ENCODE assay signal across 8 cellular contexts in the genomic region with DNA sequence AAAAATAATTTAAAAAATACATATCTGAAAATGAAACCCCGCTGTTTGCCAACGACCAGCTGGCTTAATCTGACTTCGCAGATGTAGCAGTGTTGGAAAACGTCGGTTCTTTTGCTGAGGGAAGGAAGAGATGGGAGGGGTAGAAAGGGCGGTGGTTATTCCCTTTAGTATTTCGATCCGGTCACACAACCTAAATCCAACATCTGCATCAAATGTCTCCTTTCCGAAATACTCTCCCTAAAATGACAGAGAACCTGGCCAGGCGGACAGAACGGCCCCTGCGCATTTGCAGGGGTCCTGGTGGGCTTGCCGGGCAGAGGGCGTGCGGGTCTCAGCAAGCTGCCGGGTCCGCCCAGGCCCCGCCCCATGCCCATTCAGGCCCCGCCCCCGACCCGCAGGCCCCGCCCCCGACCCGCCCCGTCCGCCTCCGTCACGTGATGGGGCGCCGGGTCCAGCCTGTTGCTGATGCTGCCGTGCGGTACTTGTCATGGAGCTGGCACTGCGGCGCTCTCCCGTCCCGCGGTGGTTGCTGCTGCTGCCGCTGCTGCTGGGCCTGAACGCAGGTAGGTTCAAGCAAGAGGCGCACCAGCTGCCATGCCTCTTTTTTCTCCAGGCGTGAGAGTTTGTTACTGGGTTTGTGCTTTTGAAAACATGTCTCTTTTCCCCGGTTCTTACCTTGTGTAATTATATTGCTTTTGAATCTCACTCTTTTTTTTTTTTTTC. TPM values are rescaled to one million over a fixed set of nuclear protein-coding genes. Genes with fewer than 3 reads are reported as not detected.
A peak's percentile ranks its signal among the peaks of the same experiment; 100 is the strongest.
DNase-seq lines count a peak whose midpoint lies in the region; ATAC-seq and TF ChIP-seq lines count a peak whose summit lies in the region.

A gene with protein sequence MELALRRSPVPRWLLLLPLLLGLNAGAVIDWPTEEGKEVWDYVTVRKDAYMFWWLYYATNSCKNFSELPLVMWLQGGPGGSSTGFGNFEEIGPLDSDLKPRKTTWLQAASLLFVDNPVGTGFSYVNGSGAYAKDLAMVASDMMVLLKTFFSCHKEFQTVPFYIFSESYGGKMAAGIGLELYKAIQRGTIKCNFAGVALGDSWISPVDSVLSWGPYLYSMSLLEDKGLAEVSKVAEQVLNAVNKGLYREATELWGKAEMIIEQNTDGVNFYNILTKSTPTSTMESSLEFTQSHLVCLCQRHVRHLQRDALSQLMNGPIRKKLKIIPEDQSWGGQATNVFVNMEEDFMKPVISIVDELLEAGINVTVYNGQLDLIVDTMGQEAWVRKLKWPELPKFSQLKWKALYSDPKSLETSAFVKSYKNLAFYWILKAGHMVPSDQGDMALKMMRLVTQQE (plus strand): TSS at position 459 of the 723 bp plus-strand sequence. CDS start 29 bp downstream, at position 488.

- peak; percentile 73 for DNase-seq in DMS 273 treated with DMSO at 0.1 percent for 48 hours (lab: John Stamatoyannopoulos, UW)
- DNase-seq in KG1 (lab: John Stamatoyannopoulos, UW): peak; percentile 53
- DNase-seq in RPMI7951 (ENCODE audit: low read depth): peak; percentile 74
- peak; percentile 74 for DNase-seq in fibroblast of pulmonary artery (ENCODE audit: low read depth)
- peak; percentile 80 for DNase-seq in stimulated activated naive CD8-positive, alpha-beta T cell treated with anti-CD3 and anti-CD28 coated beads, Interleukin-15, Interleukin-2, amounts not matched to agents 100 U/mL and 50 U/mL, for 24 hours

- peaks cover 4% of the 10 kb centered on the region for H3K27me3 Mint-ChIP-seq in activated T-helper 17 cell treated with anti-CD3 and anti-CD28 coated beads, Interleukin-2, amount 50 U/mL, for 72 hours
- H3K27me3 Mint-ChIP-seq in nephron (ENCODE audit: low read depth): peaks cover 9% of the 10 kb centered on the region

- peak within 1 kb of the TSS; percentile 84 for H3K4me3 ChIP-seq in fibroblast of pulmonary artery (replicated peaks; ENCODE audit: low read depth, low read length)

- TF ChIP-seq CTCF in fibroblast of pulmonary artery (IDR thresholded peaks at IDR 0.05; ENCODE audit: low read length, missing control alignments): no peak
- TF ChIP-seq CTCF in nephron (IDR thresholded peaks at IDR 0.05; ENCODE audit: unreplicated experiment in 3 of 3): no peak

- ATAC-seq in GM21619 (IDR thresholded peaks at IDR 0.05; ENCODE audit: unreplicated experiment): peak; percentile 68
- peak; percentile 94 for ATAC-seq in activated T-helper 17 cell treated with anti-CD3 and anti-CD28 coated beads, Interleukin-2, amount 50 U/mL, for 72 hours (replicated peaks)
- peak; percentile 91 for ATAC-seq in stimulated activated naive CD8-positive, alpha-beta T cell treated with anti-CD3 and anti-CD28 coated beads, Interleukin-15, Interleukin-2, amounts not matched to agents 100 U/mL and 50 U/mL, for 24 hours

- H3K36me3 Mint-ChIP-seq in activated T-helper 17 cell treated with anti-CD3 and anti-CD28 coated beads, Interleukin-2, amount 50 U/mL, for 72 hours (ENCODE audit: low read depth): no peaks in the 10 kb centered on the region
- H3K36me3 Mint-ChIP-seq in nephron (ENCODE audit: low read depth): peaks cover 4% of the 10 kb centered on the region

- H3K4me1 Mint-ChIP-seq in activated T-helper 17 cell treated with anti-CD3 and anti-CD28 coated beads, Interleukin-2, amount 50 U/mL, for 72 hours: peaks cover 11% of the 10 kb centered on the region
- peaks cover 32% of the 10 kb centered on the region for H3K4me1 Mint-ChIP-seq in nephron

- no peaks in the 10 kb centered on the region for H3K9me3 Mint-ChIP-seq in activated T-helper 17 cell treated with anti-CD3 and anti-CD28 coated beads, Interleukin-2, amount 50 U/mL, for 72 hours
- no peaks in the 10 kb centered on the region for H3K9me3 Mint-ChIP-seq in nephron

- peak within 1 kb of the TSS; percentile 97 for H3K4me3 Mint-ChIP-seq in activated T-helper 17 cell treated with anti-CD3 and anti-CD28 coated beads, Interleukin-2, amount 50 U/mL, for 72 hours
- H3K4me3 Mint-ChIP-seq in nephron: peak within 1 kb of the TSS; percentile 80 to 90 (median 86)

- peak within 1 kb of the TSS; percentile 98 for H3K27ac Mint-ChIP-seq in activated T-helper 17 cell treated with anti-CD3 and anti-CD28 coated beads, Interleukin-2, amount 50 U/mL, for 72 hours
- H3K27ac Mint-ChIP-seq in nephron: peak within 1 kb of the TSS in 2 of 3 experiments; percentile 44 to 72

RNA-seq across cellular contexts. Expression of the gene that starts here (rescaled TPM):
- total RNA-seq in RPMI7951 (2014; rRNA removed; shearing (Covaris generic)): 50.3 and 84.1 TPM in 2 replicates
- 10 to 100 TPM; 22.8 to 31.9 TPM for total RNA-seq in activated T-helper 17 cell treated with anti-CD3 and anti-CD28 coated beads, Interleukin-2, amount 50 U/mL, for 72 hours

Comparison
In these comparisons a context has a peak if more than half of its experiments do, and no peak if none do; other contexts are left out.
1. Peak in every context shown above with its lines: DNase-seq, ATAC-seq and H3K4me3 ChIP-seq.